ENCODE assay signal across 8 cellular contexts in the genomic region with DNA sequence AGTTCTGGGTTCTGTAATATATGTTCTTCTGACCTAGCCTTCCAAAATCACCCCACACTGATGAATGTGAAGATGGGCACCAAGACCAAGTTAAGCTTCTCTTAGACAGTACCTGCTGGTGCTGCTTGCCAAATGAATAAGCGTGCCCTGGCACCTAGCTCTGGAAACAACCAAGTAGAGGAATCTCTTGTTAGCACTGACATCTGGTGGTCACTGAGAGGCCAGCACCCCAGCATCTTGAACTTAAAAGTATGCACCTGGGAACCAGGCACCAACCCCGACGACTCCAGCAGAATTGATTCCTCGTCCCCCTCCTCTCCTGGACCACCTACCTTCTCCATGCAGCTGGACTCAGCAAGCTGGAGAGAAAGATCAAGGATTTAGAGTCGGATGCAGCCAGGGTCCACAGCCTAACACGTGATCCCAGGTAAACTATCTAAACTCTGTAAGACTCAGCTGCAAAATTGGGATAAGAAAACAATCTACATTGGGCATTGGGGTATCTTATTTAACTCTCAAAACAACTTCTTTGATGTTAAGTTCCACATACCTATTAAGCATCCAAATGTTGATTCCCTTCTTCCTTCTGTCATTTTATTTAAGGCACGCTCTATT.
DNase-seq lines count a peak whose midpoint lies in the region; ATAC-seq and TF ChIP-seq lines count a peak whose summit lies in the region.

No MANE protein-coding gene starts in this region.

- no peaks in the 10 kb centered on the region for H3K36me3 ChIP-seq in trophoblast cell (ENCODE audit: control insufficient read depth in 1 of 2, insufficient read depth in 2 of 2, low read length in 2 of 2)

- no peak overlapping the region for H4K8ac ChIP-seq in trophoblast cell (ENCODE audit: low read depth, low read length)

- TF ChIP-seq CTCF in AG04449 (IDR thresholded peaks at IDR 0.05; ENCODE audit: insufficient read depth, low read length, missing control alignments) (peak; percentile 70), GM12872 (IDR thresholded peaks at IDR 0.05; ENCODE audit: insufficient read depth, low read depth, low read length) (peak; percentile 80), foreskin fibroblast (IDR thresholded peaks at IDR 0.05; ENCODE audit: low read depth, low read length) (peak; percentile 82)

- no peak overlapping the region for H3K4me2 ChIP-seq in trophoblast cell (ENCODE audit: low read length)

- no peak overlapping the region for H4K91ac ChIP-seq in trophoblast cell (ENCODE audit: low read depth, low read length)

- WGBS in trophoblast cell (ENCODE audit: extremely low coverage, insufficient coverage, insufficient read length): no CpG with 5 or more reads among the region's 7 CpGs

- H3K27me3 ChIP-seq in trophoblast cell (ENCODE audit: insufficient read depth, low read length): no peaks in the 10 kb centered on the region

- no peak overlapping the region for H2BK5ac ChIP-seq in trophoblast cell (ENCODE audit: low read depth, low read length, poor library complexity)

- H3K4me3 ChIP-seq in AG04449 (ENCODE audit: low read depth, low read length) (no peak overlapping the region), foreskin fibroblast (ENCODE audit: low read depth in 1 of 2, low read length in 2 of 2) (no peak overlapping the region), trophoblast cell (ENCODE audit: low read depth, low read length) (no peak overlapping the region)

- intact Hi-C loops in sciatic nerve (cut with DNase I): loop anchor here (10.0 kb wide), 2 partner anchors 281 to 431 kb away; no protein-coding TSS in a partner anchor

- no peak overlapping the region for H3K9ac ChIP-seq in trophoblast cell (ENCODE audit: low read length)

- no peak overlapping the region for H4K12ac ChIP-seq in trophoblast cell (ENCODE audit: low read depth, low read length)

- H3K18ac ChIP-seq in trophoblast cell (ENCODE audit: low read length): no peak overlapping the region

- no peak overlapping the region for H3K4ac ChIP-seq in trophoblast cell (ENCODE audit: low read depth, low read length)

- no peak overlapping the region for H3K27ac ChIP-seq in trophoblast cell (ENCODE audit: low read depth, low read length)

- H3K79me2 ChIP-seq in trophoblast cell (ENCODE audit: control insufficient read depth, insufficient read depth, low read length, poor library complexity): no peaks in the 10 kb centered on the region

- no peak overlapping the region for H3K23ac ChIP-seq in trophoblast cell (ENCODE audit: low read length)

- H2AFZ ChIP-seq in trophoblast cell (ENCODE audit: insufficient read depth, low read length, poor library complexity): no peak overlapping the region

- H2BK12ac ChIP-seq in trophoblast cell (ENCODE audit: low read length): no peak overlapping the region

- CTCF ChIA-PET in AG04449 (lab: Yijun Ruan, JAX): interaction anchor here (0.7 to 15.2 kb wide), 52 partner anchors 11 to 732 kb away, joined by 3 to 566 read pairs (median 5); no protein-coding TSS in a partner anchor

- peaks cover 4 to 11% of the 10 kb centered on the region in 2 experiments for H3K4me1 ChIP-seq in trophoblast cell (ENCODE audit: control insufficient read depth in 1 of 2, insufficient read depth in 2 of 2, low read length in 2 of 2)

- H3K9me3 ChIP-seq in trophoblast cell (ENCODE audit: insufficient read depth, low read depth, low read length): no peaks in the 10 kb centered on the region

- peaks cover 1% of the 10 kb centered on the region for H3K79me1 ChIP-seq in trophoblast cell (ENCODE audit: low read length)

- H2BK120ac ChIP-seq in trophoblast cell (ENCODE audit: insufficient read depth, low read length, poor library complexity): no peak overlapping the region

- peak; percentile 50 for ATAC-seq in HG03045 (IDR thresholded peaks at IDR 0.05; ENCODE audit: unreplicated experiment)
- no peak for ATAC-seq in sciatic nerve

- POLR2A ChIA-PET in AG04449 (lab: Yijun Ruan, JAX): no interaction called here

- no peak for DNase-seq in AG04449 (ENCODE audit: low read depth, low spot score)
- peak; percentile 71 for DNase-seq in NCI-H526 treated with DMSO at 0.1 percent for 48 hours (lab: John Stamatoyannopoulos, UW)
- DNase-seq in activated T-cell treated with anti-CD3 and anti-CD28 coated beads for 48 hours (ENCODE audit: low read depth): peak; percentile 16
- peak; percentile 46 to 81 for DNase-seq in foreskin fibroblast
- peak; percentile 47 to 76 for DNase-seq in trophoblast cell
- DNase-seq in sciatic nerve (ENCODE audit: low spot score): no peak

- H2AK5ac ChIP-seq in trophoblast cell (ENCODE audit: low read length): no peak overlapping the region

- H3K14ac ChIP-seq in trophoblast cell (ENCODE audit: low read length): no peak overlapping the region

Comparison
In these comparisons a context has a peak if more than half of its experiments do, and no peak if none do; other contexts are left out.
1. DNase-seq: peak in NCI-H526 treated with DMSO at 0.1 percent for 48 hours (single experiment), activated T-cell treated with anti-CD3 and anti-CD28 coated beads for 48 hours (single experiment), foreskin fibroblast (2 of 2) and trophoblast cell (2 of 2); none in AG04449 (single experiment) and sciatic nerve (single experiment).
2. Peak in every context shown above with its lines, with median percentiles within 50 percentile points of each other: CTCF ChIP-seq.